14 cellular contexts compared by ENCODE assay signal in genomic region chr22:43183496-43184263, GRCh38. TPM values are rescaled to one million over a fixed set of nuclear protein-coding genes. Genes with fewer than 3 reads are reported as not detected.
DNase-seq lines count a peak whose midpoint lies in the region; ATAC-seq, FAIRE-seq and TF ChIP-seq lines count a peak whose summit lies in the region.
"Had no signal": no experiment of that assay in that cellular context is flagged by ENCODE, and none has a peak within 500 bp of the region (broad histone marks: within the 10 kb centered on the region; RNA-seq: fewer than 3 reads in every experiment).

No MANE protein-coding gene starts in this region.

- TF ChIP-seq POLR2A in H54 (IDR thresholded peaks at IDR 0.05; ENCODE audit: low read depth, low read length) = no peak

- peaks cover 30% of the 10 kb centered on the region for H3K36me3 Mint-ChIP-seq in activated T-helper 17 cell treated with anti-CD3 and anti-CD28 coated beads, Interleukin-2, amount 50 U/mL, for 72 hours (ENCODE audit: low read depth)

- H3K9ac ChIP-seq in BLaER1 treated with 17β-estradiol and CSF1 and Interleukin-3, amounts not matched to agents 10 nM and 100 nM = peak overlapping the region in 6 of 11 experiments; percentile 9 to 48 (median 22); a peak in 6 of 22 replicates

- peaks cover 8% of the 10 kb centered on the region for H3K4me1 Mint-ChIP-seq in activated T-helper 17 cell treated with anti-CD3 and anti-CD28 coated beads, Interleukin-2, amount 50 U/mL, for 72 hours

- no peaks in the 10 kb centered on the region for H3K27me3 ChIP-seq in BLaER1 treated with 17β-estradiol and CSF1 and Interleukin-3, amounts not matched to agents 10 nM and 100 nM
- no peaks in the 10 kb centered on the region for H3K27me3 ChIP-seq in HL-60 (ENCODE audit: insufficient read depth, poor library complexity, severe bottlenecking)
- H3K27me3 ChIP-seq: pancreas, vagina had no signal

- no peaks in the 10 kb centered on the region for H3K9me3 ChIP-seq in BLaER1 treated with 17β-estradiol and CSF1 and Interleukin-3, amounts not matched to agents 10 nM and 100 nM (replicated peaks in 1 of 11)
- H3K9me3 ChIP-seq: pancreas, vagina had no signal

- FAIRE-seq in H54 (lab: Jason Lieb, UNC) = no peak
- FAIRE-seq: islet of Langerhans, pancreas had no signal

- no peak overlapping the region for H3K4me3 ChIP-seq in BLaER1 treated with 17β-estradiol and CSF1 and Interleukin-3, amounts not matched to agents 10 nM and 100 nM
- H3K4me3 ChIP-seq in HL-60 (replicated peaks; ENCODE audit: insufficient read depth, low read length) (no peak overlapping the region), fibroblast of villous mesenchyme (ENCODE audit: low read depth, low read length) (no peak overlapping the region)
- H3K4me3 ChIP-seq: pancreas, SK-N-MC, vagina had no signal

- peak; percentile 32 to 60 for DNase-seq in HL-60 (ENCODE audit: low read depth in 1 of 2, low spot score in 1 of 2)
- peak; percentile 84 for DNase-seq in fibroblast of villous mesenchyme (ENCODE audit: low read depth)
- no peak for DNase-seq in NCI-H748 (lab: John Stamatoyannopoulos, UW; ENCODE audit: unreplicated experiment)
- no peak for DNase-seq in H54 (ENCODE audit: insufficient read length, low spot score)
- no peak for DNase-seq in SKM-1 treated with dmso at 0.1 percent for 144 hours (lab: John Stamatoyannopoulos, UW; ENCODE audit: unreplicated experiment)
- no peak for DNase-seq in NCI-H1092 (lab: John Stamatoyannopoulos, UW)
- DNase-seq: activated CD8-positive, alpha-beta memory T cell treated with anti-CD3 and anti-CD28 coated beads, Interleukin-2, amount 50 U/mL, for 48 hours; effector memory CD4-positive, alpha-beta T cell had no signal

- H3K9me3 Mint-ChIP-seq in activated T-helper 17 cell treated with anti-CD3 and anti-CD28 coated beads, Interleukin-2, amount 50 U/mL, for 72 hours = no peaks in the 10 kb centered on the region

- peak overlapping the region; percentile 42 for H3K4me3 Mint-ChIP-seq in activated T-helper 17 cell treated with anti-CD3 and anti-CD28 coated beads, Interleukin-2, amount 50 U/mL, for 72 hours

- H3K4me1 ChIP-seq in BLaER1 treated with 17β-estradiol and CSF1 and Interleukin-3, amounts not matched to agents 10 nM and 100 nM = peaks cover 28 to 38% (median 35%) of the 10 kb centered on the region in 10 experiments

- no peak for ATAC-seq in activated T-helper 17 cell treated with anti-CD3 and anti-CD28 coated beads, Interleukin-2, amount 50 U/mL, for 72 hours (replicated peaks)
- ATAC-seq: pancreas had no signal

- H3K4me2 ChIP-seq in BLaER1 treated with 17β-estradiol and CSF1 and Interleukin-3, amounts not matched to agents 10 nM and 100 nM = peak overlapping the region; percentile 10 to 98 (median 36); a peak in 17 of 22 replicates

- H4K20me1 ChIP-seq in BLaER1 treated with 17β-estradiol and CSF1 and Interleukin-3, amounts not matched to agents 10 nM and 100 nM = peaks cover 0 to 72% (median 58%) of the 10 kb centered on the region in 11 experiments; a peak in 18 of 22 replicates

- peak overlapping the region in 4 of 11 experiments; percentile 15 to 41 (median 24); a peak in 7 of 22 replicates for H3K27ac ChIP-seq in BLaER1 treated with 17β-estradiol and CSF1 and Interleukin-3, amounts not matched to agents 10 nM and 100 nM
- H3K27ac ChIP-seq in HL-60 (replicated peaks) = peak overlapping the region; percentile 0; the same call in 1 of the 2 replicates
- H3K27ac ChIP-seq: pancreas, SK-N-MC had no signal

- no peak for TF ChIP-seq CTCF in HL-60 (IDR thresholded peaks at IDR 0.05; ENCODE audit: insufficient read depth, low read length)
- no peak for TF ChIP-seq CTCF in fibroblast of villous mesenchyme (IDR thresholded peaks at IDR 0.05; ENCODE audit: insufficient read depth, low read depth, low read length)

- peaks cover 33 to 65% (median 51%) of the 10 kb centered on the region in 11 experiments for H3K36me3 ChIP-seq in BLaER1 treated with 17β-estradiol and CSF1 and Interleukin-3, amounts not matched to agents 10 nM and 100 nM

- no peaks in the 10 kb centered on the region for H3K27me3 Mint-ChIP-seq in activated T-helper 17 cell treated with anti-CD3 and anti-CD28 coated beads, Interleukin-2, amount 50 U/mL, for 72 hours

- H3K27ac Mint-ChIP-seq in activated T-helper 17 cell treated with anti-CD3 and anti-CD28 coated beads, Interleukin-2, amount 50 U/mL, for 72 hours = peak overlapping the region; percentile 10

RNA-seq across cellular contexts. Expression of gene TTLL12, which starts 3.3 kb away (rescaled TPM):
- total RNA-seq in activated T-helper 17 cell treated with anti-CD3 and anti-CD28 coated beads, Interleukin-2, amount 50 U/mL, for 72 hours = 10 to 100 TPM; 53.5 to 84.8 TPM
- 22.9 and 27.1 TPM in 2 replicates for total RNA-seq in fibroblast of villous mesenchyme

RNA-seq across cellular contexts. Expression of gene TSPO, which starts 32.3 kb away (rescaled TPM):
- total RNA-seq in activated T-helper 17 cell treated with anti-CD3 and anti-CD28 coated beads, Interleukin-2, amount 50 U/mL, for 72 hours = 100 to 1,000 TPM; 127 to 199 TPM
- total RNA-seq in fibroblast of villous mesenchyme = 177 and 221 TPM in 2 replicates

RNA-seq across cellular contexts. Expression of gene MCAT, which starts 40.5 kb away (rescaled TPM):
- total RNA-seq in activated T-helper 17 cell treated with anti-CD3 and anti-CD28 coated beads, Interleukin-2, amount 50 U/mL, for 72 hours = 10 to 100 TPM in 1 of 2 donors, 1 to 10 TPM in 1; 7.3 to 18.2 TPM
- total RNA-seq in fibroblast of villous mesenchyme = 13.8 and 14.8 TPM in 2 replicates

Comparison
In these comparisons a context has a peak if more than half of its experiments do, and no peak if none do; other contexts are left out.
1. DNase-seq: peak in HL-60 (2 of 2) and fibroblast of villous mesenchyme (single experiment); none in NCI-H748 (single experiment), H54 (single experiment), SKM-1 treated with dmso at 0.1 percent for 144 hours (single experiment) and NCI-H1092 (single experiment).